12 cellular contexts compared by ENCODE assay signal in the genomic region with DNA sequence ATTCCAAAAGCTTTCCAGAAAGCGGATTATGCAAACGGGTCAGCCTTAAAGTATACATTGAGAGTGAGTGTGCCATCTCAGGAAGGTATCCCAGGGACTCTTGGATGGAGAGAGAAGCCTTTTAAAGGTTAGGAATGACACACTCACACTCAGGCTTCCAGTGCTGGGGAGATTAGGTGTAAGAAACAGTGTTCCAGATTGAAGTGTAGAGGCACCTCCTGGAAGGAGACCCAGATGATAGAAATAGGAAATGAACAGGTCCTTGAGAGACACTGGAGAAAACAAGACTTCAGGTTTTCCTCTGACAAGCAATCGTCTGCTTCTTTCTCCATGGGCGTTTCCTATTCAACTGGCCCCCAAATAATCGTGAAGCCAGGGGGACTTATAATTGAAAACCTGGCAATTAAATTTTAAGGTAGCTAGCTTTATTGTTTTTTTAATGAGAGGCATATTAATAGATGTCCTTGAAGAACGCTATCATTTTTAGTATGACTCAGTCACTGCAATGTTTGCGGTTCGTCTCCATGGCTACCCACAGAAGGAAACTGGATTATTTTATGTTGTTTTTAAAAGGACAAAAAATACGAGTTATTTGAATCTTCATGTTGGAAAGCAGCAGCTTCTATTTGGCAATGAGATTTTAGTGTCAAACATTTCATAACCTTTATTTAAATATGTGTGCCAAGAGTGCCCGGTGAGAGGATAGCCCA. TPM values are rescaled to one million over a fixed set of nuclear protein-coding genes. Genes with fewer than 3 reads are reported as not detected.
A peak's percentile ranks its signal among the peaks of the same experiment; 100 is the strongest.
DNase-seq lines count a peak whose midpoint lies in the region; ATAC-seq, FAIRE-seq and TF ChIP-seq lines count a peak whose summit lies in the region.
"Had no signal": no experiment of that assay in that cellular context is flagged by ENCODE, and none has a peak within 500 bp of the region (broad histone marks: within the 10 kb centered on the region; RNA-seq: fewer than 3 reads in every experiment).

No MANE protein-coding gene starts in this region.

- no peaks in the 10 kb centered on the region for H3K9me3 Mint-ChIP-seq in WTC11
- H3K9me3 Mint-ChIP-seq: activated T-cell treated with anti-CD3 and anti-CD28 coated beads, Interleukin-2, amount 50 U/mL, for 4 hours; dendritic cell treated with granulocyte-macrophage colony-stimulating factor and Interleukin-4, amounts not matched to agents 40 ng/mL and 50 ng/mL, for 4 days; type B pancreatic cell had no signal

- TF ChIP-seq RAD21 in K562 (CRISPR knock-in tag; conservative IDR thresholded peaks at IDR 0.05 in 1 of 2, IDR thresholded peaks at IDR 0.05 in 1 of 2): no peak

- TF ChIP-seq CTCF in AG09309 (IDR thresholded peaks at IDR 0.05; ENCODE audit: control insufficient read depth, insufficient read depth, low read depth, low read length, missing control alignments): no peak
- no peak for TF ChIP-seq CTCF in K562 (IDR thresholded peaks at IDR 0.05 in 2 of 3, conservative IDR thresholded peaks at IDR 0.05 in 1 of 3; ENCODE audit: insufficient read depth in 2 of 3, low read depth in 1 of 3, low read length in 3 of 3)
- no peak for TF ChIP-seq CTCF in keratinocyte (optimal IDR thresholded peaks at IDR 0.05 in 1 of 3, IDR thresholded peaks at IDR 0.05 in 1 of 3, conservative IDR thresholded peaks at IDR 0.05 in 1 of 3; ENCODE audit: extremely low read depth in 1 of 3, insufficient read depth in 2 of 3, low read length in 3 of 3)
- TF ChIP-seq CTCF in kidney (IDR thresholded peaks at IDR 0.05; ENCODE audit: borderline replicate concordance, extremely low read depth, insufficient read depth): no peak
- TF ChIP-seq CTCF in WTC11 (IDR thresholded peaks at IDR 0.05): no peak

- intact Hi-C loops in K562 (cut with micrococcal nuclease) (no loop called here), kidney (cut with DNase I) (no loop called here)

- H2AFZ ChIP-seq in K562 (ENCODE audit: low read depth, low read length): no peak overlapping the region
- H2AFZ ChIP-seq in keratinocyte (ENCODE audit: control insufficient read depth, low read length): no peak overlapping the region

- H3K4me3 ChIP-seq in AG09309 (ENCODE audit: control insufficient read depth, low read depth, low read length) (no peak overlapping the region), K562 (no peak overlapping the region), keratinocyte (ENCODE audit: control insufficient read depth in 2 of 3, extremely low read depth in 1 of 3, insufficient read depth in 2 of 3, low read depth in 1 of 3, low read length in 3 of 3) (peak overlapping the region in 2 of 3 experiments; percentile 10 to 25), kidney (ENCODE audit: low read length in 2 of 2) (no peak overlapping the region)

- no peaks in the 10 kb centered on the region for H3K27me3 Mint-ChIP-seq in WTC11 (ENCODE audit: low read depth)
- H3K27me3 Mint-ChIP-seq: dendritic cell treated with granulocyte-macrophage colony-stimulating factor and Interleukin-4, amounts not matched to agents 40 ng/mL and 50 ng/mL, for 4 days; type B pancreatic cell had no signal

- no peaks in the 10 kb centered on the region for H3K36me3 ChIP-seq in K562 (ENCODE audit: control insufficient read depth, insufficient read depth, low read length)
- H3K36me3 ChIP-seq in keratinocyte (ENCODE audit: control insufficient read depth in 2 of 2, extremely low read depth in 1 of 2, insufficient read depth in 2 of 2, low read length in 2 of 2): no peaks in the 10 kb centered on the region
- H3K36me3 ChIP-seq in kidney (ENCODE audit: control insufficient read depth in 1 of 2, insufficient read depth in 2 of 2, low read length in 2 of 2): no peaks in the 10 kb centered on the region

- no peak for TF ChIP-seq POLR2A in K562 (conservative IDR thresholded peaks at IDR 0.05)

- no peak overlapping the region for H3K27ac Mint-ChIP-seq in WTC11
- H3K27ac Mint-ChIP-seq: dendritic cell treated with granulocyte-macrophage colony-stimulating factor and Interleukin-4, amounts not matched to agents 40 ng/mL and 50 ng/mL, for 4 days; type B pancreatic cell had no signal

- ATAC-seq in K562 (no peak), WTC11 (no peak), HG02885 (IDR thresholded peaks at IDR 0.05; ENCODE audit: poor library complexity, unreplicated experiment) (no peak)
- ATAC-seq: activated T-cell treated with anti-CD3 and anti-CD28 coated beads, Interleukin-2, amount 50 U/mL, for 4 hours had no signal

- H3K9ac ChIP-seq in K562 (ENCODE audit: insufficient read depth in 1 of 2, low read depth in 2 of 2, low read length in 2 of 2): no peak overlapping the region
- peak overlapping the region; percentile 69 for H3K9ac ChIP-seq in keratinocyte (ENCODE audit: control insufficient read depth, extremely low read depth, insufficient read depth, low read length)
- no peak overlapping the region for H3K9ac ChIP-seq in kidney (ENCODE audit: low read length in 2 of 2)

- H3K4me3 Mint-ChIP-seq in WTC11: no peak overlapping the region
- H3K4me3 Mint-ChIP-seq: activated T-cell treated with anti-CD3 and anti-CD28 coated beads, Interleukin-2, amount 50 U/mL, for 4 hours; dendritic cell treated with granulocyte-macrophage colony-stimulating factor and Interleukin-4, amounts not matched to agents 40 ng/mL and 50 ng/mL, for 4 days; type B pancreatic cell had no signal

- dilution Hi-C loops in keratinocyte (cut with MboI; ENCODE audit: extremely low pct_ligation_motif_present, low sequenced_read_pairs): no loop called here

- in situ Hi-C loops in K562 (cut with MboI) (no loop called here), ACHN (cut with HindIII; ENCODE audit: low pct_ligation_motif_present, low pct_unique_long_range_greater_than_20kb, low sequenced_read_pairs) (no loop called here)

- H3K27me3 ChIP-seq in K562 (ENCODE audit: control insufficient read depth in 2 of 2, insufficient read depth in 2 of 2, low read length in 2 of 2): no peaks in the 10 kb centered on the region
- H3K27me3 ChIP-seq in keratinocyte (ENCODE audit: control insufficient read depth, extremely low read depth, insufficient read depth, low read length): no peaks in the 10 kb centered on the region

- FAIRE-seq in K562 (lab: Jason Lieb, UNC): no peak
- peak; percentile 63 for FAIRE-seq in keratinocyte (lab: Jason Lieb, UNC)
- FAIRE-seq in kidney (lab: Jason Lieb, UNC): no peak
- FAIRE-seq: GM18507 had no signal

- DNase-seq in AG09309 (ENCODE audit: low read depth): peak; percentile 20
- DNase-seq in HT-29 (ENCODE audit: low spot score): peak; percentile 42
- DNase-seq in K562 (ENCODE audit: extremely low read depth in 1 of 4, low spot score in 3 of 4): no peak
- no peak for DNase-seq in keratinocyte (ENCODE audit: low read depth, low spot score)
- DNase-seq in kidney: no peak
- no peak for DNase-seq in ACHN
- DNase-seq in WTC11 (ENCODE audit: low spot score): no peak
- DNase-seq: activated T-cell treated with anti-CD3 and anti-CD28 coated beads, Interleukin-2, amount 50 U/mL, for 4 hours had no signal

- no peaks in the 10 kb centered on the region for H3K4me1 ChIP-seq in K562 (replicated peaks in 1 of 2; ENCODE audit: control insufficient read depth in 2 of 2, insufficient read depth in 2 of 2, low read length in 2 of 2)
- H3K4me1 ChIP-seq in keratinocyte (ENCODE audit: control insufficient read depth, extremely low read depth, insufficient read depth, low read length): peaks cover 36% of the 10 kb centered on the region
- no peaks in the 10 kb centered on the region for H3K4me1 ChIP-seq in kidney (ENCODE audit: control insufficient read depth in 1 of 2, insufficient read depth in 1 of 2, low read depth in 1 of 2, low read length in 2 of 2)

- H3K36me3 Mint-ChIP-seq in WTC11: no peaks in the 10 kb centered on the region
- H3K36me3 Mint-ChIP-seq: type B pancreatic cell had no signal

- CTCF ChIA-PET in K562 (lab: Yijun Ruan, JAX; ENCODE audit: low intra/inter-chr PET ratio) (no interaction called here), WTC11 (lab: Charles Lee) (no interaction called here)

- H4K20me1 ChIP-seq in K562 (replicated peaks; ENCODE audit: control insufficient read depth, insufficient read depth, low read length) (no peaks in the 10 kb centered on the region), keratinocyte (ENCODE audit: control insufficient read depth, extremely low read depth, insufficient read depth, low read length) (no peaks in the 10 kb centered on the region)

- no peak overlapping the region for H3K4me2 ChIP-seq in K562 (ENCODE audit: insufficient read depth, low read length)
- H3K4me2 ChIP-seq in keratinocyte (ENCODE audit: control insufficient read depth, extremely low read depth, insufficient read depth, low read depth, low read length): peak overlapping the region; percentile 51

- TF ChIP-seq EP300 in K562 (IDR thresholded peaks at IDR 0.05; ENCODE audit: low read length): no peak

- H3K79me2 ChIP-seq in K562 (ENCODE audit: control insufficient read depth, insufficient read depth, low read length): no peaks in the 10 kb centered on the region
- no peaks in the 10 kb centered on the region for H3K79me2 ChIP-seq in keratinocyte (ENCODE audit: control insufficient read depth, insufficient read depth, low read length)

- WGBS in K562 (ENCODE audit: insufficient coverage, low coverage, missing lambda C conversion rate): 22% methylated on average over 9 of the region's 10 CpGs

- POLR2A ChIA-PET in K562 (lab: Yijun Ruan, JAX): no interaction called here
- POLR2A ChIA-PET in WTC11 (lab: Charles Lee): interaction anchor here (1.2 kb wide), 1 partner anchor 13 kb away, joined by 3 read pairs; no protein-coding TSS in a partner anchor

- no peaks in the 10 kb centered on the region for H3K4me1 Mint-ChIP-seq in WTC11

- H3K27ac ChIP-seq in K562 (ENCODE audit: extremely low read depth, low read depth, low read length) (no peak overlapping the region), keratinocyte (ENCODE audit: control insufficient read depth, insufficient read depth, low read length) (peak overlapping the region; percentile 88), kidney (ENCODE audit: low read depth in 2 of 2, low read length in 2 of 2) (no peak overlapping the region)

- no TSS peak for BruUV-seq in K562 (replicated peaks; lab: Mats Ljungman, UMichigan)

- no peaks in the 10 kb centered on the region for H3K9me3 ChIP-seq in K562 (replicated peaks; ENCODE audit: control insufficient read depth, insufficient read depth, low read depth, low read length)
- H3K9me3 ChIP-seq in keratinocyte (ENCODE audit: control insufficient read depth, low read depth, low read length): no peaks in the 10 kb centered on the region
- H3K9me3 ChIP-seq in kidney (ENCODE audit: control insufficient read depth in 1 of 2, low read length in 2 of 2): no peaks in the 10 kb centered on the region

- H3K9me1 ChIP-seq in K562 (ENCODE audit: control insufficient read depth, insufficient read depth, low read length): no peaks in the 10 kb centered on the region
- H3K9me1 ChIP-seq in keratinocyte (ENCODE audit: control insufficient read depth, extremely low read depth, insufficient read depth, low read length): no peaks in the 10 kb centered on the region

RNA-seq across cellular contexts. Expression of gene CHGB, which starts 46.3 kb away (rescaled TPM):
- total RNA-seq in HT-29 (2014; rRNA removed; shearing (Covaris generic)): not detected in 2 replicates
- total RNA-seq in K562 (2011; cell fraction: chromatin; rRNA removed; ENCODE audit: low replicate concordance): not detected in 2 replicates
- total RNA-seq in K562 (2011; cell fraction: nucleolus; rRNA removed): not detected in 2 replicates
- total RNA-seq in K562 (2011; cell fraction: nucleoplasm; rRNA removed): not detected in 2 replicates
- total RNA-seq in K562 (2014; rRNA removed) (not detected in 2 replicates), K562 (2014; rRNA removed; fragmentation: Illumina TruSeq; extraction: Trizol) (0.13 TPM in 1 of 2 replicates, not detected in the other), K562 (2015; rRNA removed; fragmentation: Illumina TruSeq; extraction: Trizol) (0.04 TPM in 1 of 2 replicates, not detected in the other), K562 (2021) (0.09 TPM in 1 of 2 replicates, not detected in the other), kidney (1.7 TPM), WTC11 (2021) (1.3 to 1.4 TPM (median 1.4 TPM) in 3 replicates)
- polyA plus RNA-seq in K562 (2011; rRNA removed) (not detected in 2 replicates), K562 (2014; fragmentation: Illumina TruSeq; extraction: Trizol) (0.07 TPM in 1 of 2 replicates, not detected in the other), K562 (2014; fragmentation: Nextera tagmentation; extraction: Ambion mirVana) (under 1 TPM in 1 of 2 experiments, not detected in 1; 0.03 TPM), K562 (2014; rRNA removed) (not detected in 2 replicates), keratinocyte (0.08 to 0.20 TPM (median 0.16 TPM) in 3 replicates), kidney (ENCODE audit: insufficient read depth, low read depth, low replicate concordance) (6.8 TPM)
- not detected in 2 replicates for polyA plus RNA-seq in K562 (2011; cell fraction: cytosol; rRNA removed)
- not detected in 2 replicates for polyA plus RNA-seq in K562 (2011; cell fraction: nucleus; rRNA removed)
- 0.04 and 0.06 TPM in 2 replicates for polyA plus RNA-seq in K562 (2012)
- not detected in 2 replicates for polyA minus RNA-seq in K562 (2011; rRNA and poly(A)+ RNA removed)
- polyA minus RNA-seq in K562 (2011; cell fraction: cytosol; rRNA and poly(A)+ RNA removed): not detected in 2 replicates
- not detected in 2 replicates for polyA minus RNA-seq in K562 (2011; cell fraction: nucleus; rRNA and poly(A)+ RNA removed)
- not detected for polyA plus RNA-seq in keratinocyte (2011; ENCODE audit: low read depth)
- 0.12 and 0.19 TPM in 2 replicates for polyA plus RNA-seq in keratinocyte (2011; cell fraction: cytosol; rRNA removed)
- polyA plus RNA-seq in keratinocyte (2011; cell fraction: nucleus; rRNA removed): 0.20 and 0.36 TPM in 2 replicates
- 0.17 TPM in 1 of 2 replicates, not detected in the other for polyA plus RNA-seq in keratinocyte (2012; ENCODE audit: low replicate concordance)
- polyA minus RNA-seq in keratinocyte: 0.07 TPM in 1 of 3 replicates, not detected in the others
- polyA minus RNA-seq in keratinocyte (2011; cell fraction: cytosol; rRNA and poly(A)+ RNA removed): not detected
- polyA minus RNA-seq in keratinocyte (2011; cell fraction: nucleus; rRNA and poly(A)+ RNA removed): not detected in 2 replicates

Comparison
In these comparisons a context has a peak if more than half of its experiments do, and no peak if none do; other contexts are left out.
1. DNase-seq: peak in AG09309 (single experiment) and HT-29 (single experiment); none in K562 (0 of 4), keratinocyte (single experiment), kidney (single experiment), ACHN (single experiment) and WTC11 (single experiment).
2. H3K4me3 ChIP-seq: peak in keratinocyte (2 of 3); none in AG09309 (single experiment), K562 (single experiment) and kidney (0 of 2).